ENCODE assay signal across 6 cellular contexts in the genomic region with DNA sequence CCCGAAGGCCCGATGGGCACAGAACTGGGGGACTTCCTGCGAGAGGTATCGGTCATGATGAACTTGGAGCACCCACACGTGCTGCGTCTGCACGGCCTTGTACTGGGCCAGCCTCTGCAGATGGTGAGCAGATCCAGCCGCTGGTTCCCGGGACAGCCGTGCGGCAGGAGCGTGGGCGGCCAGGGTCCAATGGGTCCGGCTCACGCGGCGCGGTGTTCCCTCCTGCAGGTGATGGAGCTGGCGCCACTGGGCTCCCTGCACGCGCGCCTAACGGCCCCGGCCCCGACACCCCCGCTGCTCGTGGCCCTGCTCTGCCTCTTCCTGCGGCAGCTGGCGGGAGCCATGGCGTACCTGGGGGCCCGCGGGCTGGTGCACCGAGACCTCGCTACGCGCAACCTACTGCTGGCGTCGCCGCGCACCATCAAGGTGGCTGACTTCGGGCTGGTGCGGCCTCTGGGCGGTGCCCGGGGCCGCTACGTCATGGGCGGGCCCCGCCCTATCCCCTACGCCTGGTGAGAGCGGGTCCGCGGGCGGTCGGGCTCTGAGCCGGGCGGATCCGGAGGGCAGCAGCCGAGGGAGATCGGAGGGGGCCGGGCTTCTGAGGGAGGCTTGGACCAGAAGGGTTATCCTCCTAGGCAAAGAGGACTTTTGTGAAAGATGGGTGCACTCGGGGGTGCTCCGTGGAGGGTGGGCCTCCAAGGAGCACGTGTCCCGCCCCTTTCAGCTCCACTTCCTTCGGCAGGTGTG. TPM values are rescaled to one million over a fixed set of nuclear protein-coding genes. Genes with fewer than 3 reads are reported as not detected.
A peak's percentile ranks its signal among the peaks of the same experiment; 100 is the strongest.
DNase-seq lines count a peak whose midpoint lies in the region; ATAC-seq and TF ChIP-seq lines count a peak whose summit lies in the region.

No MANE protein-coding gene starts in this region.

- DNase-seq in EH (ENCODE audit: low read depth), result peak; percentile 42
- DNase-seq in Jurkat, Clone E6-1 (ENCODE audit: low read depth, low spot score), result peak; percentile 54
- peak; percentile 70 for DNase-seq in activated gamma-delta T cell treated with Interleukin-2 at 50 U/mL for 16 hours
- peak; percentile 51 for DNase-seq in lower lobe of right lung
- no peak for DNase-seq in suprapubic skin (ENCODE audit: low spot score in 2 of 2)
- no peak for DNase-seq in NCI-H524 treated with DMSO at 0.1 percent for 48 hours (lab: John Stamatoyannopoulos, UW)

- H3K9me3 ChIP-seq in lower lobe of right lung, result no peaks in the 10 kb centered on the region
- H3K9me3 ChIP-seq in suprapubic skin, result no peaks in the 10 kb centered on the region

- TF ChIP-seq CTCF in lower lobe of right lung (IDR thresholded peaks at IDR 0.05) (no peak), suprapubic skin (IDR thresholded peaks at IDR 0.05) (no peak)

- WGBS in suprapubic skin, result 50% methylated on average over 8 of the region's 65 CpGs

- no peak for TF ChIP-seq EP300 in suprapubic skin (IDR thresholded peaks at IDR 0.05)

- H3K27me3 ChIP-seq in lower lobe of right lung (ENCODE audit: low read depth), result peaks cover 10% of the 10 kb centered on the region
- H3K27me3 ChIP-seq in suprapubic skin, result no peaks in the 10 kb centered on the region

- H3K4me1 ChIP-seq in lower lobe of right lung, result peaks cover 26% of the 10 kb centered on the region
- peaks cover 42% of the 10 kb centered on the region for H3K4me1 ChIP-seq in suprapubic skin

- H3K27ac ChIP-seq in lower lobe of right lung (peak overlapping the region; percentile 49), suprapubic skin (no peak overlapping the region)

- H3K36me3 ChIP-seq in lower lobe of right lung, result peaks cover 26% of the 10 kb centered on the region
- peaks cover 41% of the 10 kb centered on the region for H3K36me3 ChIP-seq in suprapubic skin

- peak; percentile 45 to 68 for ATAC-seq in lower lobe of right lung

- H3K4me3 ChIP-seq in Jurkat, Clone E6-1 (ENCODE audit: low read length), result peak overlapping the region; percentile 60
- H3K4me3 ChIP-seq in lower lobe of right lung (peak overlapping the region; percentile 52), suprapubic skin (peak overlapping the region; percentile 40)

- no peak for TF ChIP-seq POLR2A in suprapubic skin (IDR thresholded peaks at IDR 0.05)

- intact Hi-C loops in lower lobe of right lung (cut with DNase I), result no loop called here

RNA-seq across cellular contexts. Expression of gene TNK1, which starts 3.0 kb away (rescaled TPM):
- polyA plus RNA-seq in Jurkat, Clone E6-1 (2012; ENCODE audit: insufficient read depth, insufficient read length), result 8.3 TPM
- 4.1 TPM for total RNA-seq in lower lobe of right lung
- total RNA-seq in suprapubic skin, result 10 to 100 TPM; 15.3 to 42.9 (median 20.7) TPM

RNA-seq across cellular contexts. Expression of gene PLSCR3, which starts 10.4 kb away (rescaled TPM):
- 25.5 TPM for polyA plus RNA-seq in Jurkat, Clone E6-1 (2012; ENCODE audit: insufficient read depth, insufficient read length)
- 27.1 TPM for total RNA-seq in lower lobe of right lung
- total RNA-seq in suprapubic skin, result 10 to 100 TPM; 21.6 to 55.3 (median 40.7) TPM

RNA-seq across cellular contexts. Expression of gene TMEM256, which starts 20.0 kb away (rescaled TPM):
- polyA plus RNA-seq in Jurkat, Clone E6-1 (2012; ENCODE audit: insufficient read depth, insufficient read length), result 137 TPM
- total RNA-seq in lower lobe of right lung (51.2 TPM), suprapubic skin (100 to 1,000 TPM in 2 of 4 donors, 10 to 100 TPM in 2; 53.5 to 128 (median 89.6) TPM)

RNA-seq across cellular contexts. Expression of gene NLGN2, which starts 23.7 kb away (rescaled TPM):
- polyA plus RNA-seq in Jurkat, Clone E6-1 (2012; ENCODE audit: insufficient read depth, insufficient read length), result 10.8 TPM
- total RNA-seq in lower lobe of right lung (9.5 TPM), suprapubic skin (10 to 100 TPM in 1 of 4 donors, 1 to 10 TPM in 3; 5.9 to 17.9 (median 8.1) TPM)

RNA-seq across cellular contexts. Expression of gene TMEM95, which starts 29.0 kb away (rescaled TPM):
- polyA plus RNA-seq in Jurkat, Clone E6-1 (2012; ENCODE audit: insufficient read depth, insufficient read length), result not detected
- total RNA-seq in lower lobe of right lung, result not detected
- total RNA-seq in suprapubic skin, result under 1 TPM in 1 of 4 donors, not detected in 3; 0.44 TPM

Comparison
In these comparisons a context has a peak if more than half of its experiments do, and no peak if none do; other contexts are left out.
1. DNase-seq: peak in EH (single experiment), Jurkat, Clone E6-1 (single experiment), activated gamma-delta T cell treated with Interleukin-2 at 50 U/mL for 16 hours (single experiment) and lower lobe of right lung (single experiment); none in suprapubic skin (0 of 2) and NCI-H524 treated with DMSO at 0.1 percent for 48 hours (single experiment).
2. Peak in every context shown above with its lines, with median percentiles within 50 percentile points of each other: H3K4me3 ChIP-seq.